In the genomic region with DNA sequence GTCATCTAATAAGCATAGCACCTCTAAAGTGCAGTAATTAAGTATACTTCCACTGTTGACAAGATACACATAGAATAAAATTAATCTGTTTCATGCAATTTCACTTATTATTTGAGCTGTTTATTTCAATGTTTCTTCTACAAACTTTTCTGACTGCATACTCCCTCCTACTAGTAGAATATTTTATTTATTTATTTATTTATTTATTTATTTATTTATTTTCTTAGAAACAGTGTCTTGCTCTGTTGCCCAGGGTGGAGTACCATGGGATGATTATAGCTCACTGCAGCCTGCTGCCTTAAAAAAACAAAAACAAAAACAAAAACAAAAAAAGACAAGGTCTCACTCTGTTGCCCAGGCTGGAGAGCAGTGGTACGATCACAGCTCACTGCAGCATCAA, we compare ENCODE assay signal across 11 cellular contexts.
"Had no signal": no experiment of that assay in that cellular context is flagged by ENCODE, and none has a peak within 500 bp of the region (broad histone marks: within the 10 kb centered on the region; RNA-seq: fewer than 3 reads in every experiment).

No MANE protein-coding gene starts in this region.

- H3K27ac ChIP-seq: GM23248 had no signal

- DNase-seq: GM23248, GOT3, H7, H9, HCEC 1CT, HFFc6 had no signal

- H3K9me3 ChIP-seq: HAP-1 had no signal

- ATAC-seq: GM23338, HCT116 had no signal

- FAIRE-seq: H1, H54 had no signal

- H3K4me3 ChIP-seq: GM23248, GM23338, HAP-1 had no signal

- H3K4me1 ChIP-seq: HAP-1 had no signal

- H3K36me3 ChIP-seq: HAP-1 had no signal

- H3K4me2 ChIP-seq: GM23338 had no signal
